In the genomic region with DNA sequence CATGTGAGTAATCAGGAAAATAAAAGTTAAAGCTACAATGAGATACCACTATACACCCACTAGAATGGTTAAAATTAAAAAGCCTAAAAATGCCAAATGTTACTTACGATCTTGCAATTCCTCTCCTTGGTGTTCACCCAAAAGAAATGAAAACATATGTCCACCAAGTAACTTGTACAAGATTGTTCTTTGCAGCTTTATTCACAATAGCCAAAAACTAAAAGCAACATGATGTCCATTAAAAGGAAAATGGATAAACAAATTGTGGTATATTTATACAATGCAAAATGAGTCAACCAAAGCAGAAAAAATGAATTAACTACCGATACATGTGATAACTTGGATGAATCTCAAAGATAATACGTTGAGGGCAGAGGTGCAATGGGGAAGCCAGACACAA, we compare ENCODE assay signal across 18 cellular contexts.
DNase-seq lines count a peak whose midpoint lies in the region; ATAC-seq and TF ChIP-seq lines count a peak whose summit lies in the region.
"Had no signal": no experiment of that assay in that cellular context is flagged by ENCODE, and none has a peak within 500 bp of the region (broad histone marks: within the 10 kb centered on the region; RNA-seq: fewer than 3 reads in every experiment).

No MANE protein-coding gene starts in this region.

- BruUV-seq in IMR-90 (replicated peaks; lab: Mats Ljungman, UMichigan) = no TSS peak

- H2BK20ac ChIP-seq in IMR-90 (ENCODE audit: low read depth, low read length) = no peak overlapping the region

- H3K27me3 Mint-ChIP-seq in osteocyte (ENCODE audit: unreplicated experiment) (no peaks in the 10 kb centered on the region), mesothelial cell of epicardium (ENCODE audit: low read depth) (no peaks in the 10 kb centered on the region)

- no peaks in the 10 kb centered on the region for H4K20me1 ChIP-seq in IMR-90 (ENCODE audit: insufficient read depth, low read length)

- H3K18ac ChIP-seq in IMR-90 (ENCODE audit: low read depth, low read length) = no peak overlapping the region

- POLR2A ChIA-PET in BJ (lab: Charles Lee) (interaction anchor here (0.5 to 1.4 kb wide), 14 partner anchors 9 to 436 kb away, joined by 3 to 6 read pairs (median 4); no protein-coding TSS in a partner anchor), IMR-90 (lab: Charles Lee; ENCODE audit: unreplicated experiment) (interaction anchor here (0.6 kb wide), 1 partner anchor 98 kb away, joined by 3 read pairs; no protein-coding TSS in a partner anchor)

- no peaks in the 10 kb centered on the region for H3K79me1 ChIP-seq in IMR-90 (ENCODE audit: low read depth in 1 of 2, low read length in 2 of 2)

- no CpG with 5 or more reads among the region's 3 CpGs for WGBS in IMR-90 (ENCODE audit: extremely low coverage in 2 of 2, insufficient read length in 1 of 2), 2 experiments
- 75% methylated on average over 3 of the region's 3 CpGs for WGBS in prostate gland

- H3K4me3 ChIP-seq in BJ (ENCODE audit: low read depth, low read length) = no peak overlapping the region
- H3K4me3 ChIP-seq in IMR-90 (ENCODE audit: insufficient read depth, low read depth, low read length) = no peak overlapping the region
- no peak overlapping the region for H3K4me3 ChIP-seq in prostate gland
- H3K4me3 ChIP-seq: Peyer's patch had no signal

- H3K9me3 ChIP-seq in IMR-90 (ENCODE audit: control insufficient read depth, insufficient read depth, low read length) (no peaks in the 10 kb centered on the region), prostate gland (no peaks in the 10 kb centered on the region)
- H3K9me3 ChIP-seq: Peyer's patch had no signal

- no peak overlapping the region; the same call in 1 of the 2 replicates for H3K4ac ChIP-seq in IMR-90 (ENCODE audit: low read depth, low read length)

- H3K9me3 Mint-ChIP-seq in osteocyte (ENCODE audit: unreplicated experiment) (no peaks in the 10 kb centered on the region), mesothelial cell of epicardium (peaks cover 9% of the 10 kb centered on the region)

- no peak overlapping the region for H2AK9ac ChIP-seq in IMR-90 (replicated peaks; ENCODE audit: low read depth, low read length, poor library complexity)

- H3K27me3 ChIP-seq in BJ (ENCODE audit: control insufficient read depth, insufficient read depth, low read length) (no peaks in the 10 kb centered on the region), IMR-90 (ENCODE audit: control insufficient read depth, insufficient read depth, low read length) (no peaks in the 10 kb centered on the region), prostate gland (replicated peaks; ENCODE audit: insufficient read depth) (no peaks in the 10 kb centered on the region)
- H3K27me3 ChIP-seq: Peyer's patch had no signal

- H3K4me1 ChIP-seq in IMR-90 (ENCODE audit: control insufficient read depth, insufficient read depth, low read length) = peaks cover 15% of the 10 kb centered on the region
- H3K4me1 ChIP-seq in prostate gland (replicated peaks) = peaks cover 14% of the 10 kb centered on the region
- H3K4me1 ChIP-seq: Peyer's patch had no signal

- no peak overlapping the region for H3K4me2 ChIP-seq in IMR-90 (ENCODE audit: low read depth, low read length)

- H3K4me3 Mint-ChIP-seq in osteocyte (ENCODE audit: unreplicated experiment) = no peak overlapping the region
- no peak overlapping the region for H3K4me3 Mint-ChIP-seq in mesothelial cell of epicardium
- H3K4me3 Mint-ChIP-seq: CD8-positive, alpha-beta memory T cell had no signal

- no peak overlapping the region for H3K9ac ChIP-seq in IMR-90 (ENCODE audit: low read depth, low read length)

- TF ChIP-seq CTCF in BJ (IDR thresholded peaks at IDR 0.05; ENCODE audit: insufficient read depth, low read depth, low read length) (no peak), IMR-90 (conservative IDR thresholded peaks at IDR 0.05; ENCODE audit: low read depth, low read length) (no peak), osteocyte (IDR thresholded peaks at IDR 0.05) (no peak), omental fat pad (IDR thresholded peaks at IDR 0.05) (no peak), mesothelial cell of epicardium (IDR thresholded peaks at IDR 0.05; ENCODE audit: unreplicated experiment) (no peak), prostate gland (IDR thresholded peaks at IDR 0.05) (no peak)

- ATAC-seq in IMR-90 (ENCODE audit: low read depth) (peak; percentile 60), omental fat pad (ENCODE audit: low FRiP score) (no peak)
- ATAC-seq: HCT116 had no signal

- intact Hi-C loops in IMR-90 (cut with micrococcal nuclease) = loop anchor here (1.0 kb wide), 1 partner anchor 99 kb away; no protein-coding TSS in a partner anchor
- intact Hi-C loops in prostate gland (cut with DNase I) = no loop called here

- H3K27ac ChIP-seq in IMR-90 (ENCODE audit: insufficient read depth, low read length) (peak overlapping the region; percentile 65; the same call in 1 of the 2 replicates), prostate gland (no peak overlapping the region)
- H3K27ac ChIP-seq: Peyer's patch had no signal

- no peak overlapping the region; the same call in 1 of the 2 replicates for H4K5ac ChIP-seq in IMR-90 (ENCODE audit: low read depth, low read length)

- no peak overlapping the region for H3K56ac ChIP-seq in IMR-90 (ENCODE audit: extremely low read depth, insufficient read depth, low read length)

- no peak overlapping the region for H4K91ac ChIP-seq in IMR-90 (ENCODE audit: insufficient read depth, low read depth, low read length)

- no peaks in the 10 kb centered on the region for H3K36me3 Mint-ChIP-seq in osteocyte (ENCODE audit: unreplicated experiment)
- no peaks in the 10 kb centered on the region for H3K36me3 Mint-ChIP-seq in mesothelial cell of epicardium
- H3K36me3 Mint-ChIP-seq: CD8-positive, alpha-beta memory T cell had no signal

- H2BK15ac ChIP-seq in IMR-90 (ENCODE audit: low read depth, low read length) = peak overlapping the region; percentile 96; the same call in 1 of the 3 replicates

- H3K27ac Mint-ChIP-seq in osteocyte (ENCODE audit: unreplicated experiment) (peak overlapping the region; percentile 27), mesothelial cell of epicardium (no peak overlapping the region)
- H3K27ac Mint-ChIP-seq: CD8-positive, alpha-beta memory T cell had no signal

- in situ Hi-C loops in IMR-90 (cut with MboI; ENCODE audit: low sequenced_read_pairs) = no loop called here

- TF ChIP-seq POLR2A in IMR-90 (IDR thresholded peaks at IDR 0.05; ENCODE audit: low read depth, low read length) (no peak), prostate gland (IDR thresholded peaks at IDR 0.05) (no peak)

- peak overlapping the region; percentile 79 for H2BK5ac ChIP-seq in IMR-90 (ENCODE audit: low read depth, low read length, poor library complexity, severe bottlenecking)

- H2AFZ ChIP-seq in IMR-90 (replicated peaks; ENCODE audit: low read length, poor library complexity) = no peak overlapping the region

- no peaks in the 10 kb centered on the region; the same call in 1 of the 2 replicates for H3K36me3 ChIP-seq in BJ (ENCODE audit: control insufficient read depth, insufficient read depth, low read length)
- no peaks in the 10 kb centered on the region for H3K36me3 ChIP-seq in IMR-90 (ENCODE audit: control insufficient read depth, insufficient read depth, low read length)
- H3K36me3 ChIP-seq in prostate gland = no peaks in the 10 kb centered on the region
- H3K36me3 ChIP-seq: Peyer's patch had no signal

- CTCF ChIA-PET in BJ (lab: Yijun Ruan, JAX) = no interaction called here
- CTCF ChIA-PET in IMR-90 (lab: Yijun Ruan, JAX) = interaction anchor here (0.6 kb wide), 1 partner anchor 91 kb away, joined by 5 read pairs; no protein-coding TSS in a partner anchor

- dilution Hi-C loops in IMR-90 (cut with HindIII; ENCODE audit: low sequenced_read_pairs, unreplicated experiment) = no loop called here

- peaks cover 11% of the 10 kb centered on the region for H3K9me1 ChIP-seq in IMR-90 (ENCODE audit: insufficient read depth, low read length)

- H3K14ac ChIP-seq in IMR-90 (replicated peaks; ENCODE audit: low read depth, low read length) = no peak overlapping the region

- H4K8ac ChIP-seq in IMR-90 (ENCODE audit: low read depth in 2 of 2, low read length in 2 of 2) = peak overlapping the region in 1 of 2 experiments; percentile 11; a peak in 2 of 4 replicates

- peaks cover 60% of the 10 kb centered on the region for H3K4me1 Mint-ChIP-seq in osteocyte (ENCODE audit: unreplicated experiment)
- peaks cover 15% of the 10 kb centered on the region for H3K4me1 Mint-ChIP-seq in mesothelial cell of epicardium
- H3K4me1 Mint-ChIP-seq: CD8-positive, alpha-beta memory T cell had no signal

- H3K23ac ChIP-seq in IMR-90 (ENCODE audit: low read depth, low read length) = no peak overlapping the region; the same call in 1 of the 2 replicates

- H2BK120ac ChIP-seq in IMR-90 (ENCODE audit: low read depth, low read length) = no peak overlapping the region

- no peak overlapping the region for H2AK5ac ChIP-seq in IMR-90 (ENCODE audit: low read depth, low read length)

- DNase-seq in BJ (ENCODE audit: low read depth) = peak; percentile 90
- DNase-seq in IMR-90 = peak; percentile 69
- peak; percentile 90 for DNase-seq in fibroblast of peridontal ligament (ENCODE audit: extremely low read depth)
- no peak for DNase-seq in osteocyte (ENCODE audit: extremely low spot score, unreplicated experiment)
- no peak for DNase-seq in DMS79 treated with DMSO at 0.1 percent for 48 hours (lab: John Stamatoyannopoulos, UW)
- DNase-seq in omental fat pad (ENCODE audit: low spot score) = no peak
- DNase-seq in mesothelial cell of epicardium (ENCODE audit: low spot score in 2 of 2, unreplicated experiment in 2 of 2) = no peak
- DNase-seq in prostate gland (ENCODE audit: low spot score) = no peak
- DNase-seq: C1 segment of cervical spinal cord; CD8-positive, alpha-beta memory T cell; DMS79; GOT3; NCI-H1105; NCI-H2081; NCI-H748 treated with DMSO at 0.1 percent for 48 hours; NK-92 treated with Interleukin-12 subunit alpha and Interleukin-12 subunit beta, amount 100 ng/mL, for 24 hours; Peyer's patch had no signal

- no peak for TF ChIP-seq RAD21 in IMR-90 (IDR thresholded peaks at IDR 0.05; ENCODE audit: low read length)

TF ChIP-seq in IMR-90, 13 proteins besides CTCF, POLR2A, EP300 and RAD21 (continues in another document):
- TF ChIP-seq BHLHE40 (IDR thresholded peaks at IDR 0.05; ENCODE audit: low read depth, low read length) (no peak), MAZ (IDR thresholded peaks at IDR 0.05; ENCODE audit: borderline replicate concordance, low read depth, low read length) (no peak), SMC3 (IDR thresholded peaks at IDR 0.05; ENCODE audit: low read depth, low read length) (no peak), ELK1 (IDR thresholded peaks at IDR 0.05; ENCODE audit: borderline replicate concordance, low read depth, low read length) (no peak)

Comparison
In these comparisons a context has a peak if more than half of its experiments do, and no peak if none do; other contexts are left out.
1. DNase-seq: peak in BJ (single experiment), IMR-90 (single experiment) and fibroblast of peridontal ligament (single experiment); none in osteocyte (single experiment), DMS79 treated with DMSO at 0.1 percent for 48 hours (single experiment), omental fat pad (single experiment), mesothelial cell of epicardium (0 of 2) and prostate gland (single experiment).